8 cellular contexts compared by ENCODE assay signal in the genomic region with DNA sequence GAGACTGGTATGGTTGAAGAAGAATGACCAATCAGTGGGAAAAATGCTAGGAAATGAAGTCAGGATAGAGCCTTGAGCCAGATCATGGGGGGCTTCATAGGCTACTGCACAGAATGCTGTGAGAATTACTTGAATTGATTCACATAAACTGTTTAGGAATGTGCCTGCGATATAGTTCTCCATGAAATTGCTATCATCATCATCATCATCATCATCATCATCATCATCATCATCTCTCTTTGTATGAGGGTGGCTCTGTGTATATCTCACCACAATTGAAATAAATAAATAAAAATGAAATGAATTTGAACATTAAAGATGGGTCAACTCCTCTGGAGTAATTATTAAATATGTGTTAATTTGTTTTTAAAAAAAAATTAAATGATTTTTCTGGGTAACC.
"Had no signal": no experiment of that assay in that cellular context is flagged by ENCODE, and none has a peak within 500 bp of the region (broad histone marks: within the 10 kb centered on the region; RNA-seq: fewer than 3 reads in every experiment).

No MANE protein-coding gene starts in this region.

- DNase-seq: GDM1, GF-D8 had no signal

- ATAC-seq: GM12878 had no signal

- FAIRE-seq: G401.6, GM12878, GM12891, GM12892, GM18507, GM19239 had no signal

- H3K4me3 ChIP-seq: GM12878 had no signal
